24 cellular contexts compared by ENCODE assay signal in the genomic region with DNA sequence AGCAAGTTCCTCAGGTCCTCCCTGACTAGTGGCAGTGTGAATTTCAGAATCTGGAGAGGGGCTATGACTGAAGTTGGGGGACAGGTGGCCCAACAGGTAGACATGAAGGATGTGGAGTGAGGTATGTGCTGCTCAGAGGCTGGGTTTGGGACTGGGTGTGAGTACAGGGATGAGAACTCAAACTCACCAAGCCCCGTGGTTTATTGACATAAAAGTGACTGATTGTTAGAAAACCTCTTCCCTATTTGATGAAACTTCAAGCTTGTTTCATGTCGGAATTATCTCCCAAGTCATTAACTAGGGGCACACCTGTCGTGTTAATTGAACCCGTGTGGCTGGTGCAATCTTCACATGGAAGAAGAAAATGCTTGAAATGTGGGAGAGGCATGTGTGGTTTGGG. TPM values are rescaled to one million over a fixed set of nuclear protein-coding genes. Genes with fewer than 3 reads are reported as not detected.
"Had no signal": no experiment of that assay in that cellular context is flagged by ENCODE, and none has a peak within 500 bp of the region (broad histone marks: within the 10 kb centered on the region; RNA-seq: fewer than 3 reads in every experiment).

No MANE protein-coding gene starts in this region.

- H3K36me3 Mint-ChIP-seq: natural killer cell; stimulated activated effector memory CD8-positive, alpha-beta T cell treated with anti-CD3 and anti-CD28 coated beads, Interleukin-12 subunit alpha, Interleukin-12 subunit beta, amount 100 ng/mL, for 72 hours had no signal

- H3K27ac ChIP-seq: dorsolateral prefrontal cortex, esophagus muscularis mucosa, foreskin keratinocyte, gastroesophageal sphincter, hepatocyte, left lung, ovary, psoas muscle, sigmoid colon, testis, tibial artery had no signal

- H3K27ac Mint-ChIP-seq: natural killer cell; stimulated activated effector memory CD8-positive, alpha-beta T cell treated with anti-CD3 and anti-CD28 coated beads, Interleukin-12 subunit alpha, Interleukin-12 subunit beta, amount 100 ng/mL, for 72 hours had no signal

- H3K4me1 ChIP-seq: foreskin keratinocyte had no signal

- H3K4me2 ChIP-seq: hepatocyte had no signal

- H3K27me3 ChIP-seq: left lung, ovary, testis, upper lobe of left lung had no signal

- H2AFZ ChIP-seq: hepatocyte had no signal

- H3K79me2 ChIP-seq: hepatocyte had no signal

- H3K4me3 Mint-ChIP-seq: natural killer cell; stimulated activated effector memory CD8-positive, alpha-beta T cell treated with anti-CD3 and anti-CD28 coated beads, Interleukin-12 subunit alpha, Interleukin-12 subunit beta, amount 100 ng/mL, for 72 hours had no signal

- H3K9me3 Mint-ChIP-seq: natural killer cell; stimulated activated effector memory CD8-positive, alpha-beta T cell treated with anti-CD3 and anti-CD28 coated beads, Interleukin-12 subunit alpha, Interleukin-12 subunit beta, amount 100 ng/mL, for 72 hours had no signal

- ATAC-seq: foreskin keratinocyte, gastroesophageal sphincter, heart left ventricle, left lung, natural killer cell, psoas muscle, right cardiac atrium had no signal

- H3K36me3 ChIP-seq: esophagus muscularis mucosa, gastroesophageal sphincter, heart left ventricle, left lung, ovary, sigmoid colon, spleen, tibial artery, upper lobe of left lung had no signal

- H3K9me3 ChIP-seq: esophagus muscularis mucosa, gastroesophageal sphincter, heart left ventricle, left lung, ovary, psoas muscle, sigmoid colon, spleen, testis, tibial artery, upper lobe of left lung had no signal

- DNase-seq: cerebellar nuclear complex; dorsolateral prefrontal cortex; effector CD4-positive, alpha-beta T cell; foreskin keratinocyte; heart left ventricle; kidney; left lung; natural killer cell; occipital lobe; ovary; psoas muscle; right cardiac atrium; spleen; stimulated activated CD4-positive, alpha-beta T cell treated with anti-CD3 and anti-CD28 coated beads, Interleukin-4, amount 100 ng/mL, for 24 hours; substantia nigra; testis; upper lobe of left lung had no signal

- H3K4me3 ChIP-seq: dorsolateral prefrontal cortex, esophagus muscularis mucosa, gastroesophageal sphincter, heart left ventricle, hepatocyte, left lung, ovary, psoas muscle, sigmoid colon, spleen, testis, tibial artery, upper lobe of left lung had no signal

RNA-seq across cellular contexts. Expression of gene FGD5, which starts 27.1 kb away (rescaled TPM):
- total RNA-seq: foreskin keratinocyte, natural killer cell had no signal
- polyA plus RNA-seq: foreskin keratinocyte, neural cell had no signal
